1 cellular context compared by ENCODE assay signal in the genomic region with DNA sequence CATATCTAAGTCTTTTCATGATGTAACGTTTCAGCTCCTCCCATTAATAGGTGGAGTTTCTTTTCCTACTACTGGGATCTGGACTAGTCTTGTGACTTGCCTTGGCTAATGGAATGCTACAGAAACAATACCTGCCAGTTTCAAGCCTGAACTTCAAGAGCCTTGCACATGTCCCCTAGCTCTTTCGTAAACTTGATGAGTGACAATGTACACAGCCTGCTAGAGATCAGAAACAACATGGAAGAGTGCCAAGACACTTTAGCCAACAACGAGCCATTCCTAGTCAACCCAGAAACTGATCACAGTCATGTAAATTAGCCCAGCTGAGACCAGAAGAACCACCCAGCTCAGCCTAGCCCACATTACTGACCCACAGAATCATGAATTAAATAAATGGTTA.
TF ChIP-seq lines count a peak whose summit lies in the region.

No MANE protein-coding gene starts in this region.

TF ChIP-seq in HepG2, 621 proteins besides CTCF, POLR2A, EP300 and RAD21 (continued from another document and continues in another):
- TF ChIP-seq, protein P1, sequence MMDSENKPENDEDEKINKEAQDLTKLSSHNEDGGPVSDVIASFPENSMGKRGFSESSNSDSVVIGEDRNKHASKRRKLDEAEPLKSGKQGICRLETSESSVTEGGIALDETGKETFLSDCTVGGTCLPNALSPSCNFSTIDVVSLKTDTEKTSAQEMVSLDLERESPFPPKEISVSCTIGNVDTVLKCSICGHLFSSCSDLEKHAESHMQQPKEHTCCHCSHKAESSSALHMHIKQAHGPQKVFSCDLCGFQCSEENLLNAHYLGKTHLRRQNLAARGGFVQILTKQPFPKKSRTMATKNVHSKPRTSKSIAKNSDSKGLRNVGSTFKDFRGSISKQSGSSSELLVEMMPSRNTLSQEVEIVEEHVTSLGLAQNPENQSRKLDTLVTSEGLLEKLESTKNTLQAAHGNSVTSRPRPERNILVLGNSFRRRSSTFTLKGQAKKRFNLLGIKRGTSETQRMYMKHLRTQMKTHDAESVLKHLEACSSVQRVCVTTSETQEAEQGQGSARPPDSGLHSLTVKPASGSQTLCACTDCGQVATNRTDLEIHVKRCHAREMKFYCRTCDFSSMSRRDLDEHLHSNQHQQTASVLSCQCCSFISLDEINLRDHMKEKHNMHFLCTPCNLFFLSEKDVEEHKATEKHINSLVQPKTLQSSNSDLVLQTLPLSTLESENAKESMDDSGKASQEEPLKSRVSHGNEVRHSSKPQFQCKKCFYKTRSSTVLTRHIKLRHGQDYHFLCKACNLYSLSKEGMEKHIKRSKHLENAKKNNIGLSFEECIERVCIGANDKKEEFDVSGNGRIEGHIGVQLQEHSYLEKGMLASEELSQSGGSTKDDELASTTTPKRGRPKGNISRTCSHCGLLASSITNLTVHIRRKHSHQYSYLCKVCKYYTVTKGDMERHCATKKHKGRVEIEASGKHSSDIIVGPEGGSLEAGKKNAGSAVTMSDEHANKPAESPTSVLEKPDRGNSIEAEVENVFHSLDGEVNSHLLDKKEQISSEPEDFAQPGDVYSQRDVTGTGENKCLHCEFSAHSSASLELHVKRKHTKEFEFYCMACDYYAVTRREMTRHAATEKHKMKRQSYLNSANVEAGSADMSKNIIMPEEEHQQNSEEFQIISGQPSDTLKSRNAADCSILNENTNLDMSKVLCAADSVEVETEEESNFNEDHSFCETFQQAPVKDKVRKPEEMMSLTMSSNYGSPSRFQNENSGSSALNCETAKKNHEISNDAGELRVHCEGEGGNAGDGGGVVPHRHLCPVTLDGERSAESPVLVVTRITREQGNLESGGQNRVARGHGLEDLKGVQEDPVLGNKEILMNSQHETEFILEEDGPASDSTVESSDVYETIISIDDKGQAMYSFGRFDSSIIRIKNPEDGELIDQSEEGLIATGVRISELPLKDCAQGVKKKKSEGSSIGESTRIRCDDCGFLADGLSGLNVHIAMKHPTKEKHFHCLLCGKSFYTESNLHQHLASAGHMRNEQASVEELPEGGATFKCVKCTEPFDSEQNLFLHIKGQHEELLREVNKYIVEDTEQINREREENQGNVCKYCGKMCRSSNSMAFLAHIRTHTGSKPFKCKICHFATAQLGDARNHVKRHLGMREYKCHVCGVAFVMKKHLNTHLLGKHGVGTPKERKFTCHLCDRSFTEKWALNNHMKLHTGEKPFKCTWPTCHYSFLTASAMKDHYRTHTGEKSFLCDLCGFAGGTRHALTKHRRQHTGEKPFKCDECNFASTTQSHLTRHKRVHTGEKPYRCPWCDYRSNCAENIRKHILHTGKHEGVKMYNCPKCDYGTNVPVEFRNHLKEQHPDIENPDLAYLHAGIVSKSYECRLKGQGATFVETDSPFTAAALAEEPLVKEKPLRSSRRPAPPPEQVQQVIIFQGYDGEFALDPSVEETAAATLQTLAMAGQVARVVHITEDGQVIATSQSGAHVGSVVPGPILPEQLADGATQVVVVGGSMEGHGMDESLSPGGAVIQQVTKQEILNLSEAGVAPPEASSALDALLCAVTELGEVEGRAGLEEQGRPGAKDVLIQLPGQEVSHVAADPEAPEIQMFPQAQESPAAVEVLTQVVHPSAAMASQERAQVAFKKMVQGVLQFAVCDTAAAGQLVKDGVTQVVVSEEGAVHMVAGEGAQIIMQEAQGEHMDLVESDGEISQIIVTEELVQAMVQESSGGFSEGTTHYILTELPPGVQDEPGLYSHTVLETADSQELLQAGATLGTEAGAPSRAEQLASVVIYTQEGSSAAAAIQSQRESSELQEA (CRISPR knock-in tag; IDR thresholded peaks at IDR 0.05; ENCODE audit: not compliant biosample characterization): no peak
- TF ChIP-seq ZNF543 (CRISPR knock-in tag; IDR thresholded peaks at IDR 0.05) (no peak), KDM6A (CRISPR knock-in tag; IDR thresholded peaks at IDR 0.05; ENCODE audit: low read depth) (peak; percentile 18; the same call in 1 of the 2 replicates), NFKBIZ (CRISPR knock-in tag; IDR thresholded peaks at IDR 0.05) (no peak), FOXA1 (IDR thresholded peaks at IDR 0.05) (peak; percentile 68), FOXA1 (CRISPR knock-in tag; IDR thresholded peaks at IDR 0.05) (peak; percentile 98), RARA (CRISPR knock-in tag; IDR thresholded peaks at IDR 0.05) (peak; percentile 35; the same call in 1 of the 2 replicates), KLF9 (CRISPR knock-in tag; IDR thresholded peaks at IDR 0.05; ENCODE audit: low read depth) (no peak), ZNF501 (CRISPR knock-in tag; IDR thresholded peaks at IDR 0.05) (no peak), ETV5 (CRISPR knock-in tag; IDR thresholded peaks at IDR 0.05; ENCODE audit: borderline replicate concordance) (peak; percentile 20; the same call in 1 of the 2 replicates), HNF4A (CRISPR knock-in tag; IDR thresholded peaks at IDR 0.05) (peak; percentile 50), FOXO1 (CRISPR knock-in tag; IDR thresholded peaks at IDR 0.05) (peak; percentile 81; the same call in 1 of the 2 replicates), ATRX (CRISPR knock-in tag; IDR thresholded peaks at IDR 0.05; ENCODE audit: borderline replicate concordance) (no peak), NR2F6 (IDR thresholded peaks at IDR 0.05) (no peak), NR2F6 (CRISPR knock-in tag; IDR thresholded peaks at IDR 0.05) (peak; percentile 40; the same call in 1 of the 2 replicates), ZNF850 (CRISPR knock-in tag; conservative IDR thresholded peaks at IDR 0.05) (no peak), ZNF24 (IDR thresholded peaks at IDR 0.05) (no peak), SOX6 (IDR thresholded peaks at IDR 0.05) (no peak), SOX6 (CRISPR knock-in tag; IDR thresholded peaks at IDR 0.05) (peak; percentile 84), NCOA2 (CRISPR knock-in tag; IDR thresholded peaks at IDR 0.05) (peak; percentile 66)
- TF ChIP-seq, protein P2, sequence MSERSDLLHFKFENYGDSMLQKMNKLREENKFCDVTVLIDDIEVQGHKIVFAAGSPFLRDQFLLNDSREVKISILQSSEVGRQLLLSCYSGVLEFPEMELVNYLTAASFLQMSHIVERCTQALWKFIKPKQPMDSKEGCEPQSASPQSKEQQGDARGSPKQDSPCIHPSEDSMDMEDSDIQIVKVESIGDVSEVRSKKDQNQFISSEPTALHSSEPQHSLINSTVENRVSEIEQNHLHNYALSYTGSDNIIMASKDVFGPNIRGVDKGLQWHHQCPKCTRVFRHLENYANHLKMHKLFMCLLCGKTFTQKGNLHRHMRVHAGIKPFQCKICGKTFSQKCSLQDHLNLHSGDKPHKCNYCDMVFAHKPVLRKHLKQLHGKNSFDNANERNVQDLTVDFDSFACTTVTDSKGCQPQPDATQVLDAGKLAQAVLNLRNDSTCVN (CRISPR knock-in tag; IDR thresholded peaks at IDR 0.05; ENCODE audit: borderline replicate concordance): peak; percentile 65; the same call in 1 of the 2 replicates
- TF ChIP-seq, protein P3, sequence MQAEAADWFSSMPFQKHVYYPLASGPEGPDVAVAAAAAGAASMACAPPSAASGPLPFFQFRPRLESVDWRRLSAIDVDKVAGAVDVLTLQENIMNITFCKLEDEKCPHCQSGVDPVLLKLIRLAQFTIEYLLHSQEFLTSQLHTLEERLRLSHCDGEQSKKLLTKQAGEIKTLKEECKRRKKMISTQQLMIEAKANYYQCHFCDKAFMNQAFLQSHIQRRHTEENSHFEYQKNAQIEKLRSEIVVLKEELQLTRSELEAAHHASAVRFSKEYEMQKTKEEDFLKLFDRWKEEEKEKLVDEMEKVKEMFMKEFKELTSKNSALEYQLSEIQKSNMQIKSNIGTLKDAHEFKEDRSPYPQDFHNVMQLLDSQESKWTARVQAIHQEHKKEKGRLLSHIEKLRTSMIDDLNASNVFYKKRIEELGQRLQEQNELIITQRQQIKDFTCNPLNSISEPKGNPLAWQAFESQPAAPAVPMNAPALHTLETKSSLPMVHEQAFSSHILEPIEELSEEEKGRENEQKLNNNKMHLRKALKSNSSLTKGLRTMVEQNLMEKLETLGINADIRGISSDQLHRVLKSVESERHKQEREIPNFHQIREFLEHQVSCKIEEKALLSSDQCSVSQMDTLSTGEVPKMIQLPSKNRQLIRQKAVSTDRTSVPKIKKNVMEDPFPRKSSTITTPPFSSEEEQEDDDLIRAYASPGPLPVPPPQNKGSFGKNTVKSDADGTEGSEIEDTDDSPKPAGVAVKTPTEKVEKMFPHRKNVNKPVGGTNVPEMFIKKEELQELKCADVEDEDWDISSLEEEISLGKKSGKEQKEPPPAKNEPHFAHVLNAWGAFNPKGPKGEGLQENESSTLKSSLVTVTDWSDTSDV (CRISPR knock-in tag; IDR thresholded peaks at IDR 0.05): no peak
- TF ChIP-seq, protein P4, sequence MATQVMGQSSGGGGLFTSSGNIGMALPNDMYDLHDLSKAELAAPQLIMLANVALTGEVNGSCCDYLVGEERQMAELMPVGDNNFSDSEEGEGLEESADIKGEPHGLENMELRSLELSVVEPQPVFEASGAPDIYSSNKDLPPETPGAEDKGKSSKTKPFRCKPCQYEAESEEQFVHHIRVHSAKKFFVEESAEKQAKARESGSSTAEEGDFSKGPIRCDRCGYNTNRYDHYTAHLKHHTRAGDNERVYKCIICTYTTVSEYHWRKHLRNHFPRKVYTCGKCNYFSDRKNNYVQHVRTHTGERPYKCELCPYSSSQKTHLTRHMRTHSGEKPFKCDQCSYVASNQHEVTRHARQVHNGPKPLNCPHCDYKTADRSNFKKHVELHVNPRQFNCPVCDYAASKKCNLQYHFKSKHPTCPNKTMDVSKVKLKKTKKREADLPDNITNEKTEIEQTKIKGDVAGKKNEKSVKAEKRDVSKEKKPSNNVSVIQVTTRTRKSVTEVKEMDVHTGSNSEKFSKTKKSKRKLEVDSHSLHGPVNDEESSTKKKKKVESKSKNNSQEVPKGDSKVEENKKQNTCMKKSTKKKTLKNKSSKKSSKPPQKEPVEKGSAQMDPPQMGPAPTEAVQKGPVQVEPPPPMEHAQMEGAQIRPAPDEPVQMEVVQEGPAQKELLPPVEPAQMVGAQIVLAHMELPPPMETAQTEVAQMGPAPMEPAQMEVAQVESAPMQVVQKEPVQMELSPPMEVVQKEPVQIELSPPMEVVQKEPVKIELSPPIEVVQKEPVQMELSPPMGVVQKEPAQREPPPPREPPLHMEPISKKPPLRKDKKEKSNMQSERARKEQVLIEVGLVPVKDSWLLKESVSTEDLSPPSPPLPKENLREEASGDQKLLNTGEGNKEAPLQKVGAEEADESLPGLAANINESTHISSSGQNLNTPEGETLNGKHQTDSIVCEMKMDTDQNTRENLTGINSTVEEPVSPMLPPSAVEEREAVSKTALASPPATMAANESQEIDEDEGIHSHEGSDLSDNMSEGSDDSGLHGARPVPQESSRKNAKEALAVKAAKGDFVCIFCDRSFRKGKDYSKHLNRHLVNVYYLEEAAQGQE (IDR thresholded peaks at IDR 0.05; ENCODE audit: borderline replicate concordance in 1 of 2, low read depth in 1 of 2, low read length in 2 of 2): peak in 1 of 2 experiments; percentile 52; a peak in 1 of 4 replicates
- TF ChIP-seq, protein P5, sequence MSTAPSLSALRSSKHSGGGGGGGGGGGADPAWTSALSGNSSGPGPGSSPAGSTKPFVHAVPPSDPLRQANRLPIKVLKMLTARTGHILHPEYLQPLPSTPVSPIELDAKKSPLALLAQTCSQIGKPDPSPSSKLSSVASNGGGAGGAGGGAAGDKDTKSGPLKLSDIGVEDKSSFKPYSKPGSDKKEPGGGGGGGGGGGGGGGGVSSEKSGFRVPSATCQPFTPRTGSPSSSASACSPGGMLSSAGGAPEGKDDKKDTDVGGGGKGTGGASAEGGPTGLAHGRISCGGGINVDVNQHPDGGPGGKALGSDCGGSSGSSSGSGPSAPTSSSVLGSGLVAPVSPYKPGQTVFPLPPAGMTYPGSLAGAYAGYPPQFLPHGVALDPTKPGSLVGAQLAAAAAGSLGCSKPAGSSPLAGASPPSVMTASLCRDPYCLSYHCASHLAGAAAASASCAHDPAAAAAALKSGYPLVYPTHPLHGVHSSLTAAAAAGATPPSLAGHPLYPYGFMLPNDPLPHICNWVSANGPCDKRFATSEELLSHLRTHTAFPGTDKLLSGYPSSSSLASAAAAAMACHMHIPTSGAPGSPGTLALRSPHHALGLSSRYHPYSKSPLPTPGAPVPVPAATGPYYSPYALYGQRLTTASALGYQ (CRISPR knock-in tag; IDR thresholded peaks at IDR 0.05): no peak
- TF ChIP-seq, protein P6, sequence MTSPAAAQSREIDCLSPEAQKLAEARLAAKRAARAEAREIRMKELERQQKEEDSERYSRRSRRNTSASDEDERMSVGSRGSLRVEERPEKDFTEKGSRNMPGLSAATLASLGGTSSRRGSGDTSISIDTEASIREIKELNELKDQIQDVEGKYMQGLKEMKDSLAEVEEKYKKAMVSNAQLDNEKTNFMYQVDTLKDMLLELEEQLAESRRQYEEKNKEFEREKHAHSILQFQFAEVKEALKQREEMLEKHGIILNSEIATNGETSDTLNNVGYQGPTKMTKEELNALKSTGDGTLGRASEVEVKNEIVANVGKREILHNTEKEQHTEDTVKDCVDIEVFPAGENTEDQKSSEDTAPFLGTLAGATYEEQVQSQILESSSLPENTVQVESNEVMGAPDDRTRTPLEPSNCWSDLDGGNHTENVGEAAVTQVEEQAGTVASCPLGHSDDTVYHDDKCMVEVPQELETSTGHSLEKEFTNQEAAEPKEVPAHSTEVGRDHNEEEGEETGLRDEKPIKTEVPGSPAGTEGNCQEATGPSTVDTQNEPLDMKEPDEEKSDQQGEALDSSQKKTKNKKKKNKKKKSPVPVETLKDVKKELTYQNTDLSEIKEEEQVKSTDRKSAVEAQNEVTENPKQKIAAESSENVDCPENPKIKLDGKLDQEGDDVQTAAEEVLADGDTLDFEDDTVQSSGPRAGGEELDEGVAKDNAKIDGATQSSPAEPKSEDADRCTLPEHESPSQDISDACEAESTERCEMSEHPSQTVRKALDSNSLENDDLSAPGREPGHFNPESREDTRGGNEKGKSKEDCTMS (CRISPR knock-in tag; conservative IDR thresholded peaks at IDR 0.05): no peak
- TF ChIP-seq, protein P7, sequence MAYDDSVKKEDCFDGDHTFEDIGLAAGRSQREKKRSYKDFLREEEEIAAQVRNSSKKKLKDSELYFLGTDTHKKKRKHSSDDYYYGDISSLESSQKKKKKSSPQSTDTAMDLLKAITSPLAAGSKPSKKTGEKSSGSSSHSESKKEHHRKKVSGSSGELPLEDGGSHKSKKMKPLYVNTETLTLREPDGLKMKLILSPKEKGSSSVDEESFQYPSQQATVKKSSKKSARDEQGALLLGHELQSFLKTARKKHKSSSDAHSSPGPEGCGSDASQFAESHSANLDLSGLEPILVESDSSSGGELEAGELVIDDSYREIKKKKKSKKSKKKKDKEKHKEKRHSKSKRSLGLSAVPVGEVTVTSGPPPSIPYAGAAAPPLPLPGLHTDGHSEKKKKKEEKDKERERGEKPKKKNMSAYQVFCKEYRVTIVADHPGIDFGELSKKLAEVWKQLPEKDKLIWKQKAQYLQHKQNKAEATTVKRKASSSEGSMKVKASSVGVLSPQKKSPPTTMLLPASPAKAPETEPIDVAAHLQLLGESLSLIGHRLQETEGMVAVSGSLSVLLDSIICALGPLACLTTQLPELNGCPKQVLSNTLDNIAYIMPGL (CRISPR knock-in tag; IDR thresholded peaks at IDR 0.05; ENCODE audit: borderline replicate concordance in 1 of 2, low read depth in 1 of 2): peak in 1 of 2 experiments; percentile 21; a peak in 1 of 4 replicates
- TF ChIP-seq, protein P8, sequence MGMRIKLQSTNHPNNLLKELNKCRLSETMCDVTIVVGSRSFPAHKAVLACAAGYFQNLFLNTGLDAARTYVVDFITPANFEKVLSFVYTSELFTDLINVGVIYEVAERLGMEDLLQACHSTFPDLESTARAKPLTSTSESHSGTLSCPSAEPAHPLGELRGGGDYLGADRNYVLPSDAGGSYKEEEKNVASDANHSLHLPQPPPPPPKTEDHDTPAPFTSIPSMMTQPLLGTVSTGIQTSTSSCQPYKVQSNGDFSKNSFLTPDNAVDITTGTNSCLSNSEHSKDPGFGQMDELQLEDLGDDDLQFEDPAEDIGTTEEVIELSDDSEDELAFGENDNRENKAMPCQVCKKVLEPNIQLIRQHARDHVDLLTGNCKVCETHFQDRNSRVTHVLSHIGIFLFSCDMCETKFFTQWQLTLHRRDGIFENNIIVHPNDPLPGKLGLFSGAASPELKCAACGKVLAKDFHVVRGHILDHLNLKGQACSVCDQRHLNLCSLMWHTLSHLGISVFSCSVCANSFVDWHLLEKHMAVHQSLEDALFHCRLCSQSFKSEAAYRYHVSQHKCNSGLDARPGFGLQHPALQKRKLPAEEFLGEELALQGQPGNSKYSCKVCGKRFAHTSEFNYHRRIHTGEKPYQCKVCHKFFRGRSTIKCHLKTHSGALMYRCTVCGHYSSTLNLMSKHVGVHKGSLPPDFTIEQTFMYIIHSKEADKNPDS (CRISPR knock-in tag; IDR thresholded peaks at IDR 0.05): no peak
